In the genomic region with DNA sequence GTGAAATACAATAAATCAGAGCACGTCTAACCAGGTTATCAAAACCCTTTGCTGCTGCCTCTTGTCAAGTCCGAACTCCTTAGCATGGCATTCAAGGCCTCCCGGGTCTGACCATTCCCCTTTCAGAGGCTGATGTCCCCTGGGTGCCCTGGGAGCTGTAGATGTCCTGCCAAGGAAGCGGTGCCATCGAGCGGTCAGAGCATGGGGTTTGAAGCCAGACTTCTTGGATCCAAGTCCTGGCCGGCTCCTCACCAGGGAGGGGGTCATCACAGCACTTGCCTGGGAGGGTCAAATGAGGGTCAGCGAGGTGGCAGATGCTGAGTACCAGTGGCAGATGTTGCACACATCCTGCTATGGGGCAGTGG, we compare ENCODE assay signal across 17 cellular contexts. TPM values are rescaled to one million over a fixed set of nuclear protein-coding genes. Genes with fewer than 3 reads are reported as not detected.
DNase-seq lines count a peak whose midpoint lies in the region; ATAC-seq and TF ChIP-seq lines count a peak whose summit lies in the region.
"Had no signal": no experiment of that assay in that cellular context is flagged by ENCODE, and none has a peak within 500 bp of the region (broad histone marks: within the 10 kb centered on the region; RNA-seq: fewer than 3 reads in every experiment).

No MANE protein-coding gene starts in this region.

- H3K23me2 ChIP-seq in H9 (ENCODE audit: insufficient read length, low read depth, low read length, poor library complexity, severe bottlenecking): no peaks in the 10 kb centered on the region

- no peak overlapping the region for H4K91ac ChIP-seq in H9 (ENCODE audit: insufficient read length, low read depth, low read length)

- no peak overlapping the region for H3K4ac ChIP-seq in H9 (ENCODE audit: low read depth, low read length)

- H3K4me1 ChIP-seq in left ventricle myocardium inferior: peaks cover 7% of the 10 kb centered on the region
- peaks cover 0 to 20% (median 7%) of the 10 kb centered on the region in 9 donors for H3K4me1 ChIP-seq in heart right ventricle
- H3K4me1 ChIP-seq in H9 (ENCODE audit: insufficient read depth, low read length): no peaks in the 10 kb centered on the region

- no peak overlapping the region for H4K5ac ChIP-seq in H9 (ENCODE audit: insufficient read length, low read depth, low read length)

- H2BK120ac ChIP-seq in H9 (ENCODE audit: low read depth, low read length, poor library complexity, severe bottlenecking): no peak overlapping the region

- H3K9me3 ChIP-seq in left ventricle myocardium inferior (replicated peaks) (no peaks in the 10 kb centered on the region), heart right ventricle (no peaks in the 10 kb centered on the region), H9 (ENCODE audit: control insufficient read depth, low read depth, low read length) (no peaks in the 10 kb centered on the region)

- no peak for TF ChIP-seq CTCF in left ventricle myocardium inferior (IDR thresholded peaks at IDR 0.05; ENCODE audit: borderline replicate concordance)
- TF ChIP-seq CTCF in heart right ventricle (IDR thresholded peaks at IDR 0.05): no peak
- TF ChIP-seq CTCF in dorsolateral prefrontal cortex (IDR thresholded peaks at IDR 0.05 in 54 of 56, conservative IDR thresholded peaks at IDR 0.05 in 2 of 56; ENCODE audit: low read depth in 1 of 56, partially characterized antibody in 56 of 56): no peak
- no peak for TF ChIP-seq CTCF in H9 (conservative IDR thresholded peaks at IDR 0.05)

- peak overlapping the region; percentile 48 for H3K4me3 ChIP-seq in left ventricle myocardium inferior
- H3K4me3 ChIP-seq in heart right ventricle: peak overlapping the region in 2 of 10 donors; percentile 34 to 46
- H3K4me3 ChIP-seq in dorsolateral prefrontal cortex: peak overlapping the region; percentile 41 to 90 (median 65)

- no peak overlapping the region for H3K9ac ChIP-seq in H9 (ENCODE audit: extremely low read depth, insufficient read length, low read length)

- peaks cover 0 to 2% of the 10 kb centered on the region in 2 experiments; a peak in 1 of 4 replicates for H3K4me1 Mint-ChIP-seq in H9

- H3K4me2 ChIP-seq in H9 (ENCODE audit: insufficient read depth, insufficient read length, low read length): no peak overlapping the region

- no peak overlapping the region for H4K8ac ChIP-seq in H9 (replicated peaks; ENCODE audit: insufficient read length, low read depth, low read length)

- no peak overlapping the region for H3K27ac Mint-ChIP-seq in H9

- H3K27ac ChIP-seq in left ventricle myocardium inferior (replicated peaks): no peak overlapping the region
- no peak overlapping the region for H3K27ac ChIP-seq in heart right ventricle
- peak overlapping the region; percentile 11 to 100 (median 98) for H3K27ac ChIP-seq in dorsolateral prefrontal cortex
- no peak overlapping the region for H3K27ac ChIP-seq in H9 (ENCODE audit: insufficient read length, low read depth, low read length)
- H3K27ac ChIP-seq: C4-2B had no signal

- no peak overlapping the region for H2BK15ac ChIP-seq in H9 (ENCODE audit: low read depth, low read length)

- H3T11ph ChIP-seq in H9 (ENCODE audit: low read length): no peak overlapping the region

- H3K23ac ChIP-seq in H9 (ENCODE audit: insufficient read length, low read depth, low read length): no peak overlapping the region

- H3K27me3 ChIP-seq in left ventricle myocardium inferior (ENCODE audit: low read depth): peaks cover 61% of the 10 kb centered on the region
- H3K27me3 ChIP-seq in heart right ventricle: peaks cover 0 to 43% (median 22%) of the 10 kb centered on the region in 7 donors
- no peaks in the 10 kb centered on the region for H3K27me3 ChIP-seq in dorsolateral prefrontal cortex
- no peaks in the 10 kb centered on the region for H3K27me3 ChIP-seq in H9 (ENCODE audit: insufficient read depth, low read length)

- intact Hi-C loops in left ventricle myocardium inferior (cut with micrococcal nuclease) (no loop called here), heart right ventricle (cut with DNase I) (no loop called here), dorsolateral prefrontal cortex (cut with DNase I) (loop anchor here (5.0 to 10.0 kb wide), 4 partner anchors 34 to 172 kb away; partner anchors contain the start of genes TOPBP1 (in 2 of the 2), CDV3 (in 1 of the 2) and SRPRB (in 1 of the 2))

- H3K9me3 Mint-ChIP-seq in H9: no peaks in the 10 kb centered on the region; a peak in 1 of 5 replicates

- H2AFZ ChIP-seq in H9 (ENCODE audit: low read length): no peak overlapping the region

- ATAC-seq in heart right ventricle (no peak), GM18870 (IDR thresholded peaks at IDR 0.05; ENCODE audit: unreplicated experiment) (no peak)

- no peak overlapping the region for H2AK5ac ChIP-seq in H9 (ENCODE audit: insufficient read length, low read length)

- H3K36me3 Mint-ChIP-seq in H9 (ENCODE audit: insufficient read depth in 1 of 3, low read depth in 3 of 3): no peaks in the 10 kb centered on the region

- no peak overlapping the region for H3K56ac ChIP-seq in H9 (ENCODE audit: insufficient read length, low read depth, low read length)

- no peak overlapping the region for H3K4me3 Mint-ChIP-seq in H9

- WGBS in heart right ventricle, 2 donors: 86 to 88% methylated on average over 8 of the region's 8 CpGs
- no CpG with 5 or more reads among the region's 8 CpGs for WGBS in H9 (ENCODE audit: extremely low coverage, insufficient read length, low lambda C conversion rate)

- H2BK20ac ChIP-seq in H9 (ENCODE audit: low read depth, low read length, poor library complexity, severe bottlenecking): no peak overlapping the region

- no peak overlapping the region for H2BK12ac ChIP-seq in H9 (ENCODE audit: insufficient read length, low read depth, low read length)

- no peaks in the 10 kb centered on the region for H4K20me1 ChIP-seq in H9 (ENCODE audit: control insufficient read depth, insufficient read depth, insufficient read length)

- no peak overlapping the region for H3K14ac ChIP-seq in H9 (ENCODE audit: insufficient read depth, low read length)

- no peaks in the 10 kb centered on the region for H3K79me2 ChIP-seq in H9 (ENCODE audit: insufficient read depth, low read length)

- no peak for DNase-seq in left ventricle myocardium inferior
- DNase-seq in heart right ventricle: no peak
- DNase-seq in dorsolateral prefrontal cortex: no peak
- DNase-seq in medulla oblongata (ENCODE audit: extremely low spot score): peak; percentile 39
- no peak for DNase-seq in AG08395 (ENCODE audit: low spot score)
- DNase-seq in OCI-M1 (lab: John Stamatoyannopoulos, UW): no peak
- no peak for DNase-seq in H9
- DNase-seq: HCEC 1CT, KBM-7, NCI-H1105 treated with DMSO at 0.1 percent for 48 hours, NCI-H187 treated with DMSO at 0.1 percent for 48 hours, NCI-H2171 treated with DMSO at 0.1 percent for 48 hours, NCI-H510A treated with DMSO at 0.1 percent for 48 hours, SHP77 had no signal

- no peaks in the 10 kb centered on the region for H3K79me1 ChIP-seq in H9 (ENCODE audit: insufficient read depth, low read depth, low read length, poor library complexity, severe bottlenecking)

- no peak overlapping the region for H2BK5ac ChIP-seq in H9 (ENCODE audit: insufficient read length, low read length)

- H3K36me3 ChIP-seq in left ventricle myocardium inferior: no peaks in the 10 kb centered on the region
- H3K36me3 ChIP-seq in heart right ventricle: no peaks in the 10 kb centered on the region

- H3K27me3 Mint-ChIP-seq in H9 (ENCODE audit: low read depth): peaks cover 5% of the 10 kb centered on the region

- no peak overlapping the region for H3K18ac ChIP-seq in H9 (ENCODE audit: insufficient read length, low read depth, low read length)

RNA-seq across cellular contexts. Expression of gene TF, which starts 0.5 kb away (rescaled TPM):
- total RNA-seq in left ventricle myocardium inferior (1.3 TPM), heart right ventricle (1 to 10 TPM in 8 of 10 donors, under 1 TPM in 2; 0.24 to 8.5 (median 3.5) TPM), dorsolateral prefrontal cortex (1,000 to 10,000 TPM in 77 of 120 experiments, 100 to 1,000 TPM in 43; 152 to 7,650 (median 1,218) TPM), H9 (2021) (0.09 and 0.18 TPM in 2 replicates)
- 10 to 100 TPM in 1 of 2 donors, 1 to 10 TPM in 1; 2.6 to 11.6 TPM for polyA plus RNA-seq in heart right ventricle
- total RNA-seq: M059J had no signal

RNA-seq across cellular contexts. Expression of gene SRPRB, which starts 58.9 kb away (rescaled TPM):
- total RNA-seq in left ventricle myocardium inferior: 26.0 TPM
- total RNA-seq in heart right ventricle: 10 to 100 TPM; 24.0 to 42.1 (median 27.0) TPM
- polyA plus RNA-seq in heart right ventricle: 10 to 100 TPM; 12.1 to 46.2 TPM
- total RNA-seq in dorsolateral prefrontal cortex: 10 to 100 TPM; 22.8 to 66.1 (median 40.5) TPM
- 53.7 and 54.8 TPM in 2 replicates for total RNA-seq in H9 (2021)

Comparison
In these comparisons a context has a peak if more than half of its experiments do, and no peak if none do; other contexts are left out.
1. H3K27ac ChIP-seq: peak in dorsolateral prefrontal cortex (59 of 59); none in left ventricle myocardium inferior (single experiment), heart right ventricle (0 of 10) and H9 (single experiment).
2. RNA of gene TF, which starts 0.5 kb away (total RNA-seq): 152 to 7,650 TPM in dorsolateral prefrontal cortex; 0.24 to 8.5 TPM in heart right ventricle, 1.3 TPM in left ventricle myocardium inferior (single experiment) and 0.09 to 0.18 TPM in H9; every median in the first group is over 10 times any median in the second.
3. intact Hi-C loops: an anchor here in dorsolateral prefrontal cortex (5.0 to 10.0 kb wide); none called in left ventricle myocardium inferior and heart right ventricle.